ENCODE assay signal across 28 cellular contexts in genomic region chr3:44963571-44964325, GRCh38. TPM values are rescaled to one million over a fixed set of nuclear protein-coding genes. Genes with fewer than 3 reads are reported as not detected.
DNase-seq lines count a peak whose midpoint lies in the region; ATAC-seq, FAIRE-seq and TF ChIP-seq lines count a peak whose summit lies in the region.
"Had no signal": no experiment of that assay in that cellular context is flagged by ENCODE, and none has a peak within 500 bp of the region (broad histone marks: within the 10 kb centered on the region; RNA-seq: fewer than 3 reads in every experiment).

No MANE protein-coding gene starts in this region.

- peak overlapping the region; percentile 19 for H3K27ac Mint-ChIP-seq in astrocyte (ENCODE audit: unreplicated experiment)
- peak overlapping the region; percentile 94 for H3K27ac Mint-ChIP-seq in type B pancreatic cell
- H3K27ac Mint-ChIP-seq: activated CD4-positive, alpha-beta memory T cell treated with anti-CD3 and anti-CD28 coated beads, Interleukin-2, amount 10 ng/mL, durations not matched to agents 7 days and 5 days; activated naive CD8-positive, alpha-beta T cell treated with anti-CD3 and anti-CD28 coated beads, Interleukin-2, amount 10 ng/mL, durations not matched to agents 7 days and 5 days; CD8-positive, alpha-beta T cell had no signal

- dilution Hi-C loops in keratinocyte (cut with MboI; ENCODE audit: extremely low pct_ligation_motif_present, low sequenced_read_pairs): no loop called here

- H3K9me3 Mint-ChIP-seq in astrocyte (ENCODE audit: unreplicated experiment) (no peaks in the 10 kb centered on the region), type B pancreatic cell (no peaks in the 10 kb centered on the region)
- H3K9me3 Mint-ChIP-seq: activated CD4-positive, alpha-beta memory T cell treated with anti-CD3 and anti-CD28 coated beads, Interleukin-2, amount 10 ng/mL, durations not matched to agents 7 days and 5 days; activated naive CD8-positive, alpha-beta T cell treated with anti-CD3 and anti-CD28 coated beads, Interleukin-2, amount 10 ng/mL, durations not matched to agents 7 days and 5 days; CD8-positive, alpha-beta T cell; naive B cell had no signal

- no peak for FAIRE-seq in astrocyte (lab: Jason Lieb, UNC)
- FAIRE-seq in keratinocyte (lab: Jason Lieb, UNC): peak; percentile 17
- FAIRE-seq: endothelial cell of umbilical vein, H54, TTC549 had no signal

- H3K4me2 ChIP-seq in astrocyte (ENCODE audit: low read length): no peak overlapping the region
- H3K4me2 ChIP-seq in keratinocyte (ENCODE audit: control insufficient read depth, extremely low read depth, insufficient read depth, low read depth, low read length): peak overlapping the region; percentile 60
- H3K4me2 ChIP-seq: hepatocyte had no signal

- no peaks in the 10 kb centered on the region for H3K9me3 ChIP-seq in astrocyte (ENCODE audit: insufficient read depth, low read depth, low read length)
- no peaks in the 10 kb centered on the region for H3K9me3 ChIP-seq in keratinocyte (ENCODE audit: control insufficient read depth, low read depth, low read length)

- peak; percentile 8 to 22 for DNase-seq in Kasumi-1 (lab: John Stamatoyannopoulos, UW)
- DNase-seq in astrocyte (ENCODE audit: low read depth): no peak
- DNase-seq in keratinocyte (ENCODE audit: low read depth, low spot score): no peak
- no peak for DNase-seq in type B pancreatic cell (ENCODE audit: extremely low spot score, unreplicated experiment)
- no peak for DNase-seq in sciatic nerve (ENCODE audit: low spot score)
- DNase-seq in stimulated activated CD4-positive, alpha-beta T cell treated with anti-CD3 and anti-CD28 coated beads, Interleukin-2, amount 100 ng/mL, for 24 hours: no peak
- DNase-seq: activated CD4-positive, alpha-beta memory T cell treated with anti-CD3 and anti-CD28 coated beads, Interleukin-2, amount 10 ng/mL, durations not matched to agents 7 days and 5 days; activated CD4-positive, CD25-positive, alpha-beta regulatory T cell treated with anti-CD3 and anti-CD28 coated beads, Interleukin-2, amount 50 U/mL, for 72 hours; activated naive CD8-positive, alpha-beta T cell treated with anti-CD3 and anti-CD28 coated beads, Interleukin-2, amount 10 ng/mL, durations not matched to agents 7 days and 5 days; CD8-positive, alpha-beta T cell; dorsolateral prefrontal cortex; foreskin melanocyte; naive B cell; NCI-H2081; NCI-H345; NCI-H774; right cardiac atrium; stimulated activated CD4-positive, alpha-beta T cell treated with anti-CD3 and anti-CD28 coated beads, Interleukin-12 subunit alpha, Interleukin-12 subunit beta, amount 100 ng/mL, for 4 hours; stimulated activated CD4-positive, alpha-beta T cell treated with anti-CD3 and anti-CD28 coated beads, Interleukin-4, amount 100 ng/mL, for 4 hours; stimulated activated naive CD8-positive, alpha-beta T cell treated with anti-CD3 and anti-CD28 coated beads, Interleukin-15, Interleukin-2, amounts not matched to agents 100 U/mL and 50 U/mL, for 24 hours; SW 1271 had no signal

- H3K36me3 Mint-ChIP-seq in astrocyte (ENCODE audit: low read depth, unreplicated experiment): peaks cover 10% of the 10 kb centered on the region
- peaks cover 5% of the 10 kb centered on the region for H3K36me3 Mint-ChIP-seq in type B pancreatic cell
- H3K36me3 Mint-ChIP-seq: naive B cell had no signal

- peaks cover 74% of the 10 kb centered on the region for H3K79me2 ChIP-seq in astrocyte (ENCODE audit: insufficient read depth, low read length)
- H3K79me2 ChIP-seq in keratinocyte (ENCODE audit: control insufficient read depth, insufficient read depth, low read length): peaks cover 70% of the 10 kb centered on the region

- H3K36me3 ChIP-seq in astrocyte (ENCODE audit: insufficient read depth, low read length) (no peaks in the 10 kb centered on the region), keratinocyte (ENCODE audit: control insufficient read depth in 2 of 2, extremely low read depth in 1 of 2, insufficient read depth in 2 of 2, low read length in 2 of 2) (peaks cover 0 to 8% of the 10 kb centered on the region in 2 experiments)

- H4K20me1 ChIP-seq in astrocyte (ENCODE audit: insufficient read depth, low read length) (peaks cover 85% of the 10 kb centered on the region), keratinocyte (ENCODE audit: control insufficient read depth, extremely low read depth, insufficient read depth, low read length) (peaks cover 4% of the 10 kb centered on the region)

- H3K27me3 Mint-ChIP-seq in astrocyte (ENCODE audit: low read depth, unreplicated experiment): no peaks in the 10 kb centered on the region
- H3K27me3 Mint-ChIP-seq in type B pancreatic cell: no peaks in the 10 kb centered on the region
- H3K27me3 Mint-ChIP-seq: activated CD4-positive, alpha-beta memory T cell treated with anti-CD3 and anti-CD28 coated beads, Interleukin-2, amount 10 ng/mL, durations not matched to agents 7 days and 5 days; activated naive CD8-positive, alpha-beta T cell treated with anti-CD3 and anti-CD28 coated beads, Interleukin-2, amount 10 ng/mL, durations not matched to agents 7 days and 5 days; naive B cell had no signal

- H3K4me1 ChIP-seq in astrocyte (ENCODE audit: insufficient read depth, low read length) (peaks cover 3% of the 10 kb centered on the region), keratinocyte (ENCODE audit: control insufficient read depth, extremely low read depth, insufficient read depth, low read length) (peaks cover 63% of the 10 kb centered on the region)
- H3K4me1 ChIP-seq: parathyroid adenoma had no signal

- no peak for TF ChIP-seq CTCF in astrocyte (IDR thresholded peaks at IDR 0.05; ENCODE audit: insufficient read depth, low read depth, low read length)
- no peak for TF ChIP-seq CTCF in keratinocyte (optimal IDR thresholded peaks at IDR 0.05 in 1 of 3, IDR thresholded peaks at IDR 0.05 in 1 of 3, conservative IDR thresholded peaks at IDR 0.05 in 1 of 3; ENCODE audit: extremely low read depth in 1 of 3, insufficient read depth in 2 of 3, low read length in 3 of 3)
- TF ChIP-seq CTCF in type B pancreatic cell (conservative IDR thresholded peaks at IDR 0.05): no peak

- H3K9ac ChIP-seq in astrocyte (ENCODE audit: low read length): no peak overlapping the region
- peak overlapping the region; percentile 50 for H3K9ac ChIP-seq in keratinocyte (ENCODE audit: control insufficient read depth, extremely low read depth, insufficient read depth, low read length)
- H3K9ac ChIP-seq: parathyroid adenoma had no signal

- no peak overlapping the region for H3K4me3 ChIP-seq in astrocyte (ENCODE audit: insufficient read depth, low read depth, low read length)
- peak overlapping the region in 1 of 3 experiments; percentile 34 for H3K4me3 ChIP-seq in keratinocyte (ENCODE audit: control insufficient read depth in 2 of 3, extremely low read depth in 1 of 3, insufficient read depth in 2 of 3, low read depth in 1 of 3, low read length in 3 of 3)
- H3K4me3 ChIP-seq: dorsolateral prefrontal cortex, hepatocyte had no signal

- H3K27me3 ChIP-seq in astrocyte (ENCODE audit: insufficient read depth, low read length) (no peaks in the 10 kb centered on the region), keratinocyte (ENCODE audit: control insufficient read depth, extremely low read depth, insufficient read depth, low read length) (no peaks in the 10 kb centered on the region)
- H3K27me3 ChIP-seq: dorsolateral prefrontal cortex, hepatocyte had no signal

- ATAC-seq in sciatic nerve (no peak), HG03135 (IDR thresholded peaks at IDR 0.05; ENCODE audit: unreplicated experiment) (no peak)
- ATAC-seq: CD8-positive, alpha-beta T cell; right cardiac atrium; Right ventricle myocardium inferior; stimulated activated naive CD8-positive, alpha-beta T cell treated with anti-CD3 and anti-CD28 coated beads, Interleukin-15, Interleukin-2, amounts not matched to agents 100 U/mL and 50 U/mL, for 24 hours had no signal

- H3K4me3 Mint-ChIP-seq in astrocyte (ENCODE audit: unreplicated experiment) (no peak overlapping the region), type B pancreatic cell (peak overlapping the region; percentile 57)
- H3K4me3 Mint-ChIP-seq: activated CD4-positive, alpha-beta memory T cell treated with anti-CD3 and anti-CD28 coated beads, Interleukin-2, amount 10 ng/mL, durations not matched to agents 7 days and 5 days; activated naive CD8-positive, alpha-beta T cell treated with anti-CD3 and anti-CD28 coated beads, Interleukin-2, amount 10 ng/mL, durations not matched to agents 7 days and 5 days; CD8-positive, alpha-beta T cell had no signal

- peaks cover 27% of the 10 kb centered on the region for H3K4me1 Mint-ChIP-seq in astrocyte (ENCODE audit: low read depth, unreplicated experiment)
- H3K4me1 Mint-ChIP-seq in type B pancreatic cell (ENCODE audit: unreplicated experiment): peaks cover 41% of the 10 kb centered on the region

- H3K9me1 ChIP-seq in keratinocyte (ENCODE audit: control insufficient read depth, extremely low read depth, insufficient read depth, low read length): peaks cover 2% of the 10 kb centered on the region

- H2AFZ ChIP-seq in astrocyte (ENCODE audit: low read depth, low read length): no peak overlapping the region
- H2AFZ ChIP-seq in keratinocyte (ENCODE audit: control insufficient read depth, low read length): no peak overlapping the region
- H2AFZ ChIP-seq: hepatocyte, parathyroid adenoma had no signal

- H3K27ac ChIP-seq in astrocyte (ENCODE audit: low read depth, low read length): no peak overlapping the region
- H3K27ac ChIP-seq in keratinocyte (ENCODE audit: control insufficient read depth, insufficient read depth, low read length): peak overlapping the region; percentile 91
- H3K27ac ChIP-seq: dorsolateral prefrontal cortex, hepatocyte, parathyroid adenoma had no signal

- intact Hi-C loops in sciatic nerve (cut with DNase I): no loop called here

RNA-seq across cellular contexts. Expression of gene ZDHHC3, which starts 12.2 kb away (rescaled TPM):
- total RNA-seq in astrocyte (64.5 and 66.6 TPM in 2 replicates), type B pancreatic cell (ENCODE audit: low replicate concordance) (83.6 and 112 TPM in 2 replicates), sciatic nerve (85.1 TPM)
- 151 to 203 TPM (median 162 TPM) in 3 replicates for polyA plus RNA-seq in keratinocyte
- 50.8 TPM for polyA plus RNA-seq in keratinocyte (2011; ENCODE audit: low read depth)
- polyA plus RNA-seq in keratinocyte (2011; cell fraction: cytosol; rRNA removed): 193 and 216 TPM in 2 replicates
- 123 and 154 TPM in 2 replicates for polyA plus RNA-seq in keratinocyte (2011; cell fraction: nucleus; rRNA removed)
- polyA plus RNA-seq in keratinocyte (2012; ENCODE audit: low replicate concordance): 68.9 and 89.7 TPM in 2 replicates
- polyA minus RNA-seq in keratinocyte: 381 to 451 TPM (median 383 TPM) in 3 replicates
- polyA minus RNA-seq in keratinocyte (2011; cell fraction: cytosol; rRNA and poly(A)+ RNA removed): 123 TPM
- 61.2 and 113 TPM in 2 replicates for polyA minus RNA-seq in keratinocyte (2011; cell fraction: nucleus; rRNA and poly(A)+ RNA removed)

RNA-seq across cellular contexts. Expression of gene EXOSC7, which starts 12.3 kb away (rescaled TPM):
- total RNA-seq in astrocyte (34.7 and 38.6 TPM in 2 replicates), type B pancreatic cell (ENCODE audit: low replicate concordance) (45.5 and 49.7 TPM in 2 replicates), sciatic nerve (36.9 TPM)
- 75.9 to 94.4 TPM (median 89.3 TPM) in 3 replicates for polyA plus RNA-seq in keratinocyte
- 52.6 TPM for polyA plus RNA-seq in keratinocyte (2011; ENCODE audit: low read depth)
- 58.5 and 64.7 TPM in 2 replicates for polyA plus RNA-seq in keratinocyte (2011; cell fraction: cytosol; rRNA removed)
- polyA plus RNA-seq in keratinocyte (2011; cell fraction: nucleus; rRNA removed): 63.5 and 83.2 TPM in 2 replicates
- polyA plus RNA-seq in keratinocyte (2012; ENCODE audit: low replicate concordance): 77.0 and 80.2 TPM in 2 replicates
- 17.1 to 49.2 TPM (median 30.2 TPM) in 3 replicates for polyA minus RNA-seq in keratinocyte
- polyA minus RNA-seq in keratinocyte (2011; cell fraction: cytosol; rRNA and poly(A)+ RNA removed): 21.9 TPM
- 19.9 and 28.8 TPM in 2 replicates for polyA minus RNA-seq in keratinocyte (2011; cell fraction: nucleus; rRNA and poly(A)+ RNA removed)

Comparison
In these comparisons a context has a peak if more than half of its experiments do, and no peak if none do; other contexts are left out.
1. DNase-seq: peak in Kasumi-1 (2 of 2); none in astrocyte (single experiment), keratinocyte (single experiment), type B pancreatic cell (single experiment), sciatic nerve (single experiment) and stimulated activated CD4-positive, alpha-beta T cell treated with anti-CD3 and anti-CD28 coated beads, Interleukin-2, amount 100 ng/mL, for 24 hours (0 of 2).